ENCODE assay signal across 15 cellular contexts in genomic region chrX:7116081-7116480, GRCh38. TPM values are rescaled to one million over a fixed set of nuclear protein-coding genes. Genes with fewer than 3 reads are reported as not detected.
DNase-seq lines count a peak whose midpoint lies in the region; ATAC-seq, FAIRE-seq and TF ChIP-seq lines count a peak whose summit lies in the region.
"Had no signal": no experiment of that assay in that cellular context is flagged by ENCODE, and none has a peak within 500 bp of the region (broad histone marks: within the 10 kb centered on the region; RNA-seq: fewer than 3 reads in every experiment).

No MANE protein-coding gene starts in this region.

- POLR2A ChIA-PET in OCI-LY7 (lab: Charles Lee): interaction anchor here (1.1 to 2.7 kb wide), 4 partner anchors 10 to 105 kb away, joined by 3 to 12 read pairs (median 5); partner anchors contain the start of gene STS

- peaks cover 10% of the 10 kb centered on the region for H3K36me3 Mint-ChIP-seq in stimulated activated memory B cell treated with anti-CD40 and anti-IgM and Interleukin-4, amounts not matched to agents 10 μg/mL and 1 μg/mL and 100 μg/mL, for 72 hours

- DNase-seq in Right ventricle myocardium superior: no peak
- no peak for DNase-seq in left ventricle myocardium inferior
- no peak for DNase-seq in GM19239 (ENCODE audit: insufficient read length, low spot score)
- DNase-seq in OCI-LY7 (ENCODE audit: low spot score): no peak
- no peak for DNase-seq in stimulated activated naive CD4-positive, alpha-beta T cell treated with Interleukin-2 at 50 U/mL for 16 hours (lab: John Stamatoyannopoulos, UW)
- no peak for DNase-seq in NCI-H748 (lab: John Stamatoyannopoulos, UW; ENCODE audit: unreplicated experiment)
- DNase-seq: ACHN; CD8-positive, alpha-beta T cell; COR-L47 had no signal

- H3K27me3 ChIP-seq in left ventricle myocardium inferior (ENCODE audit: low read depth): no peaks in the 10 kb centered on the region

- intact Hi-C loops in Right ventricle myocardium superior (cut with DNase I): no loop called here
- intact Hi-C loops in left ventricle myocardium inferior (cut with micrococcal nuclease): no loop called here
- intact Hi-C loops in OCI-LY7 (cut with micrococcal nuclease; ENCODE audit: unreplicated experiment): no loop called here

- H3K4me3 ChIP-seq in left ventricle myocardium inferior (no peak overlapping the region), OCI-LY7 (ENCODE audit: low read depth, low read length, poor library complexity, severe bottlenecking) (no peak overlapping the region)
- H3K4me3 ChIP-seq: K562 had no signal

- CTCF ChIA-PET in OCI-LY7 (lab: Charles Lee; ENCODE audit: unreplicated experiment): interaction anchor here (0.7 kb wide), 1 partner anchor 75 kb away, joined by 3 read pairs; no protein-coding TSS in a partner anchor

- peaks cover 15% of the 10 kb centered on the region for H3K4me1 Mint-ChIP-seq in stimulated activated memory B cell treated with anti-CD40 and anti-IgM and Interleukin-4, amounts not matched to agents 10 μg/mL and 1 μg/mL and 100 μg/mL, for 72 hours

- H3K9me3 ChIP-seq in left ventricle myocardium inferior (replicated peaks): no peaks in the 10 kb centered on the region
- H3K9me3 ChIP-seq in OCI-LY7 (ENCODE audit: low read length): 0 out of 2 replicates have a peak, but pooled peaks cover 5% of the 10 kb centered on the region

- H3K36me3 ChIP-seq in left ventricle myocardium inferior (no peaks in the 10 kb centered on the region), OCI-LY7 (ENCODE audit: insufficient read depth, low read length) (peaks cover 44% of the 10 kb centered on the region)

- peak; percentile 55 for FAIRE-seq in GM19239 (lab: Jason Lieb, UNC)
- FAIRE-seq: H1, K562 had no signal

- no peak overlapping the region for H3K4me3 Mint-ChIP-seq in stimulated activated memory B cell treated with anti-CD40 and anti-IgM and Interleukin-4, amounts not matched to agents 10 μg/mL and 1 μg/mL and 100 μg/mL, for 72 hours
- H3K4me3 Mint-ChIP-seq: B cell; CD14-positive monocyte; CD8-positive, alpha-beta T cell had no signal

- H3K9me3 Mint-ChIP-seq in stimulated activated memory B cell treated with anti-CD40 and anti-IgM and Interleukin-4, amounts not matched to agents 10 μg/mL and 1 μg/mL and 100 μg/mL, for 72 hours: no peaks in the 10 kb centered on the region
- H3K9me3 Mint-ChIP-seq: CD14-positive monocyte; CD8-positive, alpha-beta T cell had no signal

- H3K27ac ChIP-seq in left ventricle myocardium inferior (replicated peaks): no peak overlapping the region
- peak overlapping the region; percentile 85 for H3K27ac ChIP-seq in OCI-LY7 (ENCODE audit: low read depth, low read length, poor library complexity, severe bottlenecking)

- H3K27ac Mint-ChIP-seq in stimulated activated memory B cell treated with anti-CD40 and anti-IgM and Interleukin-4, amounts not matched to agents 10 μg/mL and 1 μg/mL and 100 μg/mL, for 72 hours: peak overlapping the region; percentile 14
- H3K27ac Mint-ChIP-seq: B cell; CD8-positive, alpha-beta T cell had no signal

- peaks cover 74% of the 10 kb centered on the region; the same call in 1 of the 2 replicates for H3K79me2 ChIP-seq in OCI-LY7 (ENCODE audit: insufficient read depth, low read depth, low read length)

- H3K4me1 ChIP-seq in left ventricle myocardium inferior (peaks cover 23% of the 10 kb centered on the region), OCI-LY7 (ENCODE audit: insufficient read depth, low read length, poor library complexity, severe bottlenecking) (peaks cover 99% of the 10 kb centered on the region)

- ATAC-seq in Right ventricle myocardium superior (ENCODE audit: poor library complexity) (peak; percentile 34), HG03439 (IDR thresholded peaks at IDR 0.05; ENCODE audit: unreplicated experiment) (no peak)
- no peak for ATAC-seq in stimulated activated memory B cell treated with anti-CD40 and anti-IgM and Interleukin-4, amounts not matched to agents 10 μg/mL and 1 μg/mL and 100 μg/mL, for 72 hours
- ATAC-seq: CD8-positive, alpha-beta T cell; K562 had no signal

- H3K27me3 Mint-ChIP-seq in stimulated activated memory B cell treated with anti-CD40 and anti-IgM and Interleukin-4, amounts not matched to agents 10 μg/mL and 1 μg/mL and 100 μg/mL, for 72 hours: no peaks in the 10 kb centered on the region
- H3K27me3 Mint-ChIP-seq: B cell had no signal

- peak overlapping the region; percentile 50; the same call in 1 of the 2 replicates for H3K4me2 ChIP-seq in OCI-LY7 (ENCODE audit: low read length)

- no TSS peak for BruUV-seq in OCI-LY7 (replicated peaks; lab: Mats Ljungman, UMichigan)

- no peaks in the 10 kb centered on the region for H4K20me1 ChIP-seq in OCI-LY7 (ENCODE audit: insufficient read depth, low read length)

- no peaks in the 10 kb centered on the region for H3K9me2 ChIP-seq in OCI-LY7 (ENCODE audit: insufficient read depth, low read length)

- TF ChIP-seq CTCF in left ventricle myocardium inferior (IDR thresholded peaks at IDR 0.05; ENCODE audit: borderline replicate concordance) (no peak), OCI-LY7 (conservative IDR thresholded peaks at IDR 0.05; ENCODE audit: low read length) (no peak)

- H2AFZ ChIP-seq in OCI-LY7 (ENCODE audit: low read length): no peak overlapping the region

RNA-seq across cellular contexts. Expression of gene STS, which starts 31.4 kb away (rescaled TPM):
- total RNA-seq in Right ventricle myocardium superior (4.3 TPM), left ventricle myocardium inferior (5.3 TPM), OCI-LY7 (2022) (40.3 and 47.0 TPM in 2 replicates)
- total RNA-seq in OCI-LY7 (2014; rRNA removed; shearing (Covaris generic)): 15.2 and 16.3 TPM in 2 replicates

RNA-seq across cellular contexts. Expression of gene PUDP, which starts 31.9 kb away (rescaled TPM):
- total RNA-seq in Right ventricle myocardium superior: 21.6 TPM
- 27.1 TPM for total RNA-seq in left ventricle myocardium inferior
- total RNA-seq in OCI-LY7 (2014; rRNA removed; shearing (Covaris generic)): 8.8 and 21.1 TPM in 2 replicates
- total RNA-seq in OCI-LY7 (2022): 25.7 and 28.6 TPM in 2 replicates
